In the genomic region with DNA sequence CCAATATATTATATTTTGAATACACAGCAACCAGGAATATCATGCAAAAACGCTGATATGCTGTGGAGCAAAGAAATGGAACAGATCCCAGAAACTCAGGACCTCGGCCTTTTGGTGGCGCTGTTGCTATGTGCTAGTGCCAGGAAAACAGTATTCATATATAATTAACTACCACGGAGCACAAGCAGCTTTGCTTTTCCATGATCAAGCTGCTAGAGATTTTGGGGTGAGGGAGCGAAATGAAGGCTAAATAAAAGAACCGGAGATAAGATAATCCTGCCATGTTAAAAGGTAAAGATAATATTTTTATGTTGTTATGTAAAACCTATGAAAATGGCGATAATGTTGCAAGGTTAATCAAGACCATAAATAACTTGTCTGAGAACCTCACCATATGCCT, we compare ENCODE assay signal across 9 cellular contexts.
DNase-seq lines count a peak whose midpoint lies in the region; ATAC-seq and TF ChIP-seq lines count a peak whose summit lies in the region.
"Had no signal": no experiment of that assay in that cellular context is flagged by ENCODE, and none has a peak within 500 bp of the region (broad histone marks: within the 10 kb centered on the region; RNA-seq: fewer than 3 reads in every experiment).

No MANE protein-coding gene starts in this region.

- no peak overlapping the region for H2BK120ac ChIP-seq in neuronal stem cell (ENCODE audit: low read depth, low read length)

- no CpG with 5 or more reads among the region's 7 CpGs for WGBS in neuronal stem cell (ENCODE audit: extremely low coverage in 2 of 2, insufficient read length in 2 of 2, insufficient replicate concordance in 1 of 2), 2 donors

- no peak overlapping the region for H3K4ac ChIP-seq in neuronal stem cell (ENCODE audit: low read length)

- H3K18ac ChIP-seq in neuronal stem cell (ENCODE audit: low read length): no peak overlapping the region

- H3K9me3 ChIP-seq in fibroblast of lung (ENCODE audit: control insufficient read depth, insufficient read depth, low read depth, low read length): no peaks in the 10 kb centered on the region
- no peaks in the 10 kb centered on the region for H3K9me3 ChIP-seq in neuronal stem cell (replicated peaks in 1 of 2; ENCODE audit: control insufficient read depth in 2 of 2, insufficient read depth in 1 of 2, low read depth in 1 of 2, low read length in 2 of 2)

- no peak overlapping the region for H4K91ac ChIP-seq in neuronal stem cell (ENCODE audit: low read depth, low read length, poor library complexity)

- H3K14ac ChIP-seq in neuronal stem cell (ENCODE audit: low read length): no peak overlapping the region

- no peaks in the 10 kb centered on the region for H3K79me2 ChIP-seq in fibroblast of lung (ENCODE audit: control insufficient read depth, insufficient read depth, low read length)

- H2AK5ac ChIP-seq in neuronal stem cell (ENCODE audit: low read depth, low read length): no peak overlapping the region

- H3K27me3 ChIP-seq in fibroblast of lung (ENCODE audit: control insufficient read depth, insufficient read depth, low read length) (no peaks in the 10 kb centered on the region), neuronal stem cell (ENCODE audit: control insufficient read depth in 3 of 3, insufficient read depth in 3 of 3, low read depth in 1 of 3, low read length in 3 of 3) (no peaks in the 10 kb centered on the region)

- no peak overlapping the region for H4K8ac ChIP-seq in neuronal stem cell (ENCODE audit: low read depth, low read length)

- no peak overlapping the region for H3K9ac ChIP-seq in fibroblast of lung (ENCODE audit: insufficient read depth, low read length)
- H3K9ac ChIP-seq in neuronal stem cell (ENCODE audit: low read depth, low read length, poor library complexity): no peak overlapping the region

- H2BK12ac ChIP-seq in neuronal stem cell (ENCODE audit: low read length): no peak overlapping the region

- H3K27ac ChIP-seq in fibroblast of lung (ENCODE audit: insufficient read depth, low read length) (no peak overlapping the region), neuronal stem cell (replicated peaks; ENCODE audit: low read length) (no peak overlapping the region)

- DNase-seq in NCI-H510A treated with DMSO at 0.1 percent for 48 hours (lab: John Stamatoyannopoulos, UW) (peak; percentile 39), NCI-H510A (lab: John Stamatoyannopoulos, UW) (no peak), fibroblast of lung (ENCODE audit: low read depth in 2 of 2) (peak; percentile 45 to 77), neuronal stem cell (ENCODE audit: low spot score) (peak; percentile 51)

- no peak overlapping the region for H3K23ac ChIP-seq in neuronal stem cell (ENCODE audit: low read depth, low read length, poor library complexity)

- TF ChIP-seq CTCF in LNCAP (IDR thresholded peaks at IDR 0.05): peak; percentile 79
- TF ChIP-seq CTCF in fibroblast of lung (conservative IDR thresholded peaks at IDR 0.05 in 1 of 2, IDR thresholded peaks at IDR 0.05 in 1 of 2; ENCODE audit: low read depth in 1 of 2, low read length in 2 of 2): peak; percentile 84 to 89

- no peaks in the 10 kb centered on the region for H3K4me1 ChIP-seq in fibroblast of lung (ENCODE audit: control insufficient read depth, extremely low read depth, insufficient read depth, low read length)
- peaks cover 0 to 2% of the 10 kb centered on the region in 2 donors for H3K4me1 ChIP-seq in neuronal stem cell (ENCODE audit: control insufficient read depth in 2 of 2, insufficient read depth in 1 of 2, low read depth in 1 of 2, low read length in 2 of 2)

- ATAC-seq in SK-N-SH treated with all-trans-retinoic acid at 6 μM for 48 hours: peak; percentile 96
- ATAC-seq in GM19467 (IDR thresholded peaks at IDR 0.05; ENCODE audit: unreplicated experiment): no peak
- ATAC-seq in HG03280 (IDR thresholded peaks at IDR 0.05; ENCODE audit: unreplicated experiment): no peak
- ATAC-seq: activated naive CD4-positive, alpha-beta T cell treated with anti-CD3 and anti-CD28 coated beads, Interleukin-2, amount 50 U/mL, for 72 hours had no signal

- H4K20me1 ChIP-seq in fibroblast of lung (ENCODE audit: control insufficient read depth, extremely low read depth, insufficient read depth, low read length): no peaks in the 10 kb centered on the region

- H3K4me3 ChIP-seq in fibroblast of lung (replicated peaks in 1 of 4; ENCODE audit: control extremely low read depth in 1 of 4, insufficient read depth in 1 of 4, low read depth in 3 of 4, low read length in 4 of 4) (no peak overlapping the region), neuronal stem cell (ENCODE audit: low read length in 2 of 2) (no peak overlapping the region)

- H3K36me3 ChIP-seq in fibroblast of lung (ENCODE audit: control insufficient read depth, insufficient read depth, low read length) (no peaks in the 10 kb centered on the region), neuronal stem cell (replicated peaks in 1 of 2; ENCODE audit: control insufficient read depth in 2 of 2, insufficient read depth in 2 of 2, low read length in 2 of 2) (no peaks in the 10 kb centered on the region)

- H2AFZ ChIP-seq in fibroblast of lung (ENCODE audit: low read length): peak overlapping the region; percentile 3
- H2AFZ ChIP-seq in neuronal stem cell (ENCODE audit: low read length): no peak overlapping the region

- no peak overlapping the region for H2BK15ac ChIP-seq in neuronal stem cell (ENCODE audit: low read length)

- no peak overlapping the region for H2BK5ac ChIP-seq in neuronal stem cell (ENCODE audit: low read length)

- no peaks in the 10 kb centered on the region for H3K79me1 ChIP-seq in neuronal stem cell (ENCODE audit: low read depth, low read length)

- H3K4me2 ChIP-seq in fibroblast of lung (ENCODE audit: extremely low read depth, insufficient read depth, low read length) (peak overlapping the region; percentile 25), neuronal stem cell (ENCODE audit: insufficient read depth, low read length, poor library complexity, severe bottlenecking) (no peak overlapping the region)

TF ChIP-seq in SK-N-SH treated with all-trans-retinoic acid at 6 μM for 48 hours, 23 proteins besides CTCF, POLR2A, EP300 and RAD21 (continues in another document):
- TF ChIP-seq TOX (CRISPR knock-in tag; IDR thresholded peaks at IDR 0.05; ENCODE audit: borderline replicate concordance) (no peak), ZNF565 (CRISPR knock-in tag; conservative IDR thresholded peaks at IDR 0.05; ENCODE audit: low read depth) (no peak), ARNTL (CRISPR knock-in tag; IDR thresholded peaks at IDR 0.05; ENCODE audit: borderline replicate concordance, low read depth) (no peak), ISL1 (CRISPR knock-in tag; IDR thresholded peaks at IDR 0.05) (no peak), CSDC2 (CRISPR knock-in tag; IDR thresholded peaks at IDR 0.05) (no peak), ZNF8 (CRISPR knock-in tag; IDR thresholded peaks at IDR 0.05) (no peak), SNAI2 (CRISPR knock-in tag; IDR thresholded peaks at IDR 0.05) (no peak), GLIS3 (CRISPR knock-in tag; IDR thresholded peaks at IDR 0.05) (no peak), ESRRG (CRISPR knock-in tag; IDR thresholded peaks at IDR 0.05) (no peak), ZFP3 (CRISPR knock-in tag; IDR thresholded peaks at IDR 0.05) (no peak), PATZ1 (CRISPR knock-in tag; IDR thresholded peaks at IDR 0.05; ENCODE audit: borderline replicate concordance) (no peak), TCF4 (CRISPR knock-in tag; IDR thresholded peaks at IDR 0.05; ENCODE audit: borderline replicate concordance) (no peak), ZC3H10 (CRISPR knock-in tag; IDR thresholded peaks at IDR 0.05) (no peak)
- TF ChIP-seq, protein P1, sequence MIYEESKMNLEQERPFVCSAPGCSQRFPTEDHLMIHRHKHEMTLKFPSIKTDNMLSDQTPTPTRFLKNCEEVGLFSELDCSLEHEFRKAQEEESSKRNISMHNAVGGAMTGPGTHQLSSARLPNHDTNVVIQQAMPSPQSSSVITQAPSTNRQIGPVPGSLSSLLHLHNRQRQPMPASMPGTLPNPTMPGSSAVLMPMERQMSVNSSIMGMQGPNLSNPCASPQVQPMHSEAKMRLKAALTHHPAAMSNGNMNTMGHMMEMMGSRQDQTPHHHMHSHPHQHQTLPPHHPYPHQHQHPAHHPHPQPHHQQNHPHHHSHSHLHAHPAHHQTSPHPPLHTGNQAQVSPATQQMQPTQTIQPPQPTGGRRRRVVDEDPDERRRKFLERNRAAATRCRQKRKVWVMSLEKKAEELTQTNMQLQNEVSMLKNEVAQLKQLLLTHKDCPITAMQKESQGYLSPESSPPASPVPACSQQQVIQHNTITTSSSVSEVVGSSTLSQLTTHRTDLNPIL (CRISPR knock-in tag; IDR thresholded peaks at IDR 0.05; ENCODE audit: low read depth): no peak
- TF ChIP-seq, protein P2, sequence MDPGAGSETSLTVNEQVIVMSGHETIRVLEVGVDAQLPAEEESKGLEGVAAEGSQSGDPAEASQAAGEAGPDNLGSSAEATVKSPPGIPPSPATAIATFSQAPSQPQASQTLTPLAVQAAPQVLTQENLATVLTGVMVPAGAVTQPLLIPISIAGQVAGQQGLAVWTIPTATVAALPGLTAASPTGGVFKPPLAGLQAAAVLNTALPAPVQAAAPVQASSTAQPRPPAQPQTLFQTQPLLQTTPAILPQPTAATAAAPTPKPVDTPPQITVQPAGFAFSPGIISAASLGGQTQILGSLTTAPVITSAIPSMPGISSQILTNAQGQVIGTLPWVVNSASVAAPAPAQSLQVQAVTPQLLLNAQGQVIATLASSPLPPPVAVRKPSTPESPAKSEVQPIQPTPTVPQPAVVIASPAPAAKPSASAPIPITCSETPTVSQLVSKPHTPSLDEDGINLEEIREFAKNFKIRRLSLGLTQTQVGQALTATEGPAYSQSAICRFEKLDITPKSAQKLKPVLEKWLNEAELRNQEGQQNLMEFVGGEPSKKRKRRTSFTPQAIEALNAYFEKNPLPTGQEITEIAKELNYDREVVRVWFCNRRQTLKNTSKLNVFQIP (CRISPR knock-in tag; IDR thresholded peaks at IDR 0.05; ENCODE audit: borderline replicate concordance, low read depth): no peak
